Comparison of ENCODE assay signal across 22 cellular contexts in genomic region chr2:20470211-20470610, GRCh38.
"Had no signal": no experiment of that assay in that cellular context is flagged by ENCODE, and none has a peak within 500 bp of the region (broad histone marks: within the 10 kb centered on the region; RNA-seq: fewer than 3 reads in every experiment).

No MANE protein-coding gene starts in this region.

- H3K4me3 Mint-ChIP-seq: activated CD8-positive, alpha-beta T cell treated with anti-CD3 and anti-CD28 coated beads for 36 hours; activated naive CD4-positive, alpha-beta T cell treated with anti-CD3 and anti-CD28 coated beads for 36 hours; activated naive CD8-positive, alpha-beta T cell treated with anti-CD3 and anti-CD28 coated beads, Interleukin-2, amount 10 ng/mL, durations not matched to agents 7 days and 5 days; activated T-cell treated with anti-CD3 and anti-CD28 coated beads, Interleukin-2, amount 50 U/mL, for 24 hours; activated T-helper 17 cell treated with anti-CD3 and anti-CD28 coated beads, Interleukin-2, amount 50 U/mL, for 72 hours; naive thymus-derived CD4-positive, alpha-beta T cell; stimulated activated naive CD8-positive, alpha-beta T cell treated with anti-CD3 and anti-CD28 coated beads, Interleukin-15, Interleukin-2, amounts not matched to agents 100 ng/mL and 50 ng/mL, for 24 hours; T-helper 1 cell treated with Interleukin-12 subunit alpha and Interleukin-12 subunit beta and Interleukin-4 antibody, amounts not matched to agents 30 μg/mL and 1 μg/mL, for 36 hours had no signal

- H3K4me1 Mint-ChIP-seq: activated naive CD8-positive, alpha-beta T cell treated with anti-CD3 and anti-CD28 coated beads, Interleukin-2, amount 10 ng/mL, durations not matched to agents 7 days and 5 days; activated T-helper 17 cell treated with anti-CD3 and anti-CD28 coated beads, Interleukin-2, amount 50 U/mL, for 72 hours; naive thymus-derived CD4-positive, alpha-beta T cell had no signal

- H3K4me1 ChIP-seq: lower lobe of right lung, uterus had no signal

- H3K9me3 ChIP-seq: lower lobe of right lung, tibial nerve, uterus had no signal

- H3K36me3 ChIP-seq: lower lobe of right lung, tibial nerve, uterus had no signal

- H3K27ac Mint-ChIP-seq: activated CD8-positive, alpha-beta T cell treated with anti-CD3 and anti-CD28 coated beads for 36 hours; activated naive CD4-positive, alpha-beta T cell treated with anti-CD3 and anti-CD28 coated beads for 36 hours; activated naive CD8-positive, alpha-beta T cell treated with anti-CD3 and anti-CD28 coated beads, Interleukin-2, amount 10 ng/mL, durations not matched to agents 7 days and 5 days; activated T-cell treated with anti-CD3 and anti-CD28 coated beads, Interleukin-2, amount 50 U/mL, for 24 hours; activated T-helper 17 cell treated with anti-CD3 and anti-CD28 coated beads, Interleukin-2, amount 50 U/mL, for 72 hours; naive thymus-derived CD4-positive, alpha-beta T cell; stimulated activated naive CD8-positive, alpha-beta T cell treated with anti-CD3 and anti-CD28 coated beads, Interleukin-15, Interleukin-2, amounts not matched to agents 100 ng/mL and 50 ng/mL, for 24 hours; T-helper 1 cell treated with Interleukin-12 subunit alpha and Interleukin-12 subunit beta and Interleukin-4 antibody, amounts not matched to agents 30 μg/mL and 1 μg/mL, for 36 hours had no signal

- H3K36me3 Mint-ChIP-seq: activated naive CD8-positive, alpha-beta T cell treated with anti-CD3 and anti-CD28 coated beads, Interleukin-2, amount 10 ng/mL, durations not matched to agents 7 days and 5 days; naive thymus-derived CD4-positive, alpha-beta T cell had no signal

- DNase-seq: activated CD4-positive, alpha-beta T cell treated with anti-CD3 and anti-CD28 coated beads for 48 hours; activated CD4-positive, CD25-positive, alpha-beta regulatory T cell; activated CD8-positive, alpha-beta T cell treated with anti-CD3 and anti-CD28 coated beads for 36 hours; activated naive CD4-positive, alpha-beta T cell treated with anti-CD3 and anti-CD28 coated beads for 36 hours; activated naive CD8-positive, alpha-beta T cell treated with anti-CD3 and anti-CD28 coated beads, Interleukin-2, amount 10 ng/mL, durations not matched to agents 7 days and 5 days; activated T-cell treated with anti-CD3 and anti-CD28 coated beads, Interleukin-2, amount 50 U/mL, for 24 hours; amygdala; cerebellar nuclear complex; effector CD4-positive, alpha-beta T cell; erythroblast; foreskin fibroblast; lower lobe of right lung; naive thymus-derived CD4-positive, alpha-beta T cell; retina; stimulated activated CD4-positive, alpha-beta T cell treated with anti-CD3 and anti-CD28 coated beads, Interleukin-4, amount 100 ng/mL, for 1 hour; T1000 had no signal

- H3K4me3 ChIP-seq: lower lobe of right lung, tibial nerve, uterus had no signal

- H3K9me3 Mint-ChIP-seq: activated CD8-positive, alpha-beta T cell treated with anti-CD3 and anti-CD28 coated beads for 36 hours; activated naive CD4-positive, alpha-beta T cell treated with anti-CD3 and anti-CD28 coated beads for 36 hours; activated naive CD8-positive, alpha-beta T cell treated with anti-CD3 and anti-CD28 coated beads, Interleukin-2, amount 10 ng/mL, durations not matched to agents 7 days and 5 days; activated T-cell treated with anti-CD3 and anti-CD28 coated beads, Interleukin-2, amount 50 U/mL, for 24 hours; activated T-helper 17 cell treated with anti-CD3 and anti-CD28 coated beads, Interleukin-2, amount 50 U/mL, for 72 hours; naive thymus-derived CD4-positive, alpha-beta T cell; stimulated activated naive CD8-positive, alpha-beta T cell treated with anti-CD3 and anti-CD28 coated beads, Interleukin-15, Interleukin-2, amounts not matched to agents 100 ng/mL and 50 ng/mL, for 24 hours; T-helper 1 cell treated with Interleukin-12 subunit alpha and Interleukin-12 subunit beta and Interleukin-4 antibody, amounts not matched to agents 30 μg/mL and 1 μg/mL, for 36 hours had no signal

- H3K27me3 Mint-ChIP-seq: activated CD8-positive, alpha-beta T cell treated with anti-CD3 and anti-CD28 coated beads for 36 hours; activated naive CD8-positive, alpha-beta T cell treated with anti-CD3 and anti-CD28 coated beads, Interleukin-2, amount 10 ng/mL, durations not matched to agents 7 days and 5 days; activated T-cell treated with anti-CD3 and anti-CD28 coated beads, Interleukin-2, amount 50 U/mL, for 24 hours; activated T-helper 17 cell treated with anti-CD3 and anti-CD28 coated beads, Interleukin-2, amount 50 U/mL, for 72 hours; stimulated activated naive CD8-positive, alpha-beta T cell treated with anti-CD3 and anti-CD28 coated beads, Interleukin-15, Interleukin-2, amounts not matched to agents 100 ng/mL and 50 ng/mL, for 24 hours had no signal

- H3K27ac ChIP-seq: lower lobe of right lung, tibial nerve, uterus had no signal

- ATAC-seq: activated CD8-positive, alpha-beta T cell treated with anti-CD3 and anti-CD28 coated beads for 36 hours; activated T-helper 17 cell treated with anti-CD3 and anti-CD28 coated beads, Interleukin-2, amount 50 U/mL, for 72 hours; left lobe of liver; lower lobe of right lung; naive thymus-derived CD4-positive, alpha-beta T cell had no signal

- H3K27me3 ChIP-seq: tibial nerve, uterus had no signal
